In genomic region chr1:244048566-244049141, GRCh38 we compare ENCODE assay signal across 8 cellular contexts. TPM values are rescaled to one million over a fixed set of nuclear protein-coding genes. Genes with fewer than 3 reads are reported as not detected.
DNase-seq lines count a peak whose midpoint lies in the region; ATAC-seq and TF ChIP-seq lines count a peak whose summit lies in the region.

No MANE protein-coding gene starts in this region.

- no peak for TF ChIP-seq POLR2A in tibial nerve (IDR thresholded peaks at IDR 0.05)

- no peak for ATAC-seq in HG03439 (IDR thresholded peaks at IDR 0.05; ENCODE audit: unreplicated experiment)

- H3K4me3 Mint-ChIP-seq in activated naive CD4-positive, alpha-beta T cell treated with anti-CD3 and anti-CD28 coated beads, Interleukin-2, amount 10 ng/mL, durations not matched to agents 7 days and 5 days, result peak overlapping the region; percentile 26

- no peaks in the 10 kb centered on the region for H3K27me3 ChIP-seq in tibial nerve

- H3K9me3 Mint-ChIP-seq in activated naive CD4-positive, alpha-beta T cell treated with anti-CD3 and anti-CD28 coated beads, Interleukin-2, amount 10 ng/mL, durations not matched to agents 7 days and 5 days, result no peaks in the 10 kb centered on the region

- TF ChIP-seq EP300 in tibial nerve (IDR thresholded peaks at IDR 0.05), result no peak

- H3K9me3 ChIP-seq in iPS-18c (ENCODE audit: control insufficient read depth, insufficient read depth, low read length), result no peaks in the 10 kb centered on the region
- H3K9me3 ChIP-seq in tibial nerve, result no peaks in the 10 kb centered on the region

- 0% methylated on average over 5 to 17 of the region's 81 CpGs for WGBS in tibial nerve, 2 donors

- TF ChIP-seq CTCF in WI38 (IDR thresholded peaks at IDR 0.05; ENCODE audit: low read depth, low read length) (no peak), tibial nerve (IDR thresholded peaks at IDR 0.05) (no peak)

- peak overlapping the region; percentile 86 to 94 (median 92) for H3K27ac ChIP-seq in tibial nerve

- peak overlapping the region; percentile 99 for H3K27ac Mint-ChIP-seq in activated naive CD4-positive, alpha-beta T cell treated with anti-CD3 and anti-CD28 coated beads, Interleukin-2, amount 10 ng/mL, durations not matched to agents 7 days and 5 days

- peaks cover 13% of the 10 kb centered on the region for H3K27me3 Mint-ChIP-seq in activated naive CD4-positive, alpha-beta T cell treated with anti-CD3 and anti-CD28 coated beads, Interleukin-2, amount 10 ng/mL, durations not matched to agents 7 days and 5 days

- H3K4me3 ChIP-seq in WI38 (ENCODE audit: low read depth, low read length), result peak overlapping the region; percentile 75
- H3K4me3 ChIP-seq in iPS-18c (ENCODE audit: insufficient read depth, low read depth, low read length), result peak overlapping the region; percentile 68; the same call in 1 of the 2 replicates
- H3K4me3 ChIP-seq in tibial nerve, result peak overlapping the region; percentile 53 to 97 (median 68)

- no peaks in the 10 kb centered on the region for H3K36me3 ChIP-seq in tibial nerve

- peaks cover 12% of the 10 kb centered on the region for H3K36me3 Mint-ChIP-seq in activated naive CD4-positive, alpha-beta T cell treated with anti-CD3 and anti-CD28 coated beads, Interleukin-2, amount 10 ng/mL, durations not matched to agents 7 days and 5 days

- peaks cover 18% of the 10 kb centered on the region for H3K4me1 Mint-ChIP-seq in activated naive CD4-positive, alpha-beta T cell treated with anti-CD3 and anti-CD28 coated beads, Interleukin-2, amount 10 ng/mL, durations not matched to agents 7 days and 5 days

- DNase-seq in activated naive CD4-positive, alpha-beta T cell treated with anti-CD3 and anti-CD28 coated beads, Interleukin-2, amount 10 ng/mL, durations not matched to agents 7 days and 5 days, result no peak
- no peak for DNase-seq in activated naive CD4-positive, alpha-beta T cell treated with Interleukin-2 at 50 U/mL for 16 hours
- DNase-seq in tibial nerve (ENCODE audit: low spot score in 2 of 2) (no peak), OCI-M2 (lab: John Stamatoyannopoulos, UW; ENCODE audit: unreplicated experiment) (no peak)
- DNase-seq in activated CD8-positive, alpha-beta memory T cell treated with anti-CD3 and anti-CD28 coated beads, Interleukin-2, amount 50 U/mL, for 48 hours, result no peak

- H3K4me1 ChIP-seq in tibial nerve, result peaks cover 0 to 39% (median 24%) of the 10 kb centered on the region in 4 donors

- CTCF ChIA-PET in activated naive CD4-positive, alpha-beta T cell treated with anti-CD3 and anti-CD28 coated beads, Interleukin-2, amount 10 ng/mL, durations not matched to agents 7 days and 5 days (lab: Charles Lee), result interaction anchor here (0.6 kb wide), 1 partner anchor 386 kb away, joined by 3 read pairs; no protein-coding TSS in a partner anchor

RNA-seq across cellular contexts. Expression of gene ZBTB18, which starts 2.4 kb away (rescaled TPM):
- 10 to 100 TPM in 1 of 4 donors, 1 to 10 TPM in 3; 6.9 to 10.3 (median 8.9) TPM for total RNA-seq in tibial nerve
